8 cellular contexts compared by ENCODE assay signal in the genomic region with DNA sequence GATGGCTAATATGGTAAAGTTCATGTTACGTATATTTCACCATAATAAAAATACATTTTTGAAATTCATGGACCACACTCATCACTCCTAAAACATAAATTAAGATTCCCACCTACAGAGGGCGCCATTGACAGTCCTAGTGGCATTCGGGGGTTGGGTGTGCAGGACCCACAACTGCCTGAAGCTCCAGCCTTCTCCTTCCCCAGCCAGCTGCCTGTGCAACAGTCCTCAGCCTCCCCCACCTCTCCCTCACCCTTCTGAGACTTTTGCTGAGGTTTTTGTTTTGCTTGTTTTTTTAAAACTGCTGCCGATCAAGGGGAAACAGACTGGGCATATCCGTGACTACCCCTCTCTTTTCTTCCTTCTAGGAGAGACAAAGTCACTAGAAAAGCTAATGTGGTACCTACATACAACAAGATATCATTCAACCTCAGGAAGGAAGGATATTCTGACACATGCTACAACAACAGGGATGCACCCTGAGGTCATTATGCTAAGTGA. TPM values are rescaled to one million over a fixed set of nuclear protein-coding genes. Genes with fewer than 3 reads are reported as not detected.
DNase-seq lines count a peak whose midpoint lies in the region; ATAC-seq and TF ChIP-seq lines count a peak whose summit lies in the region.

No MANE protein-coding gene starts in this region.

- H3K79me2 ChIP-seq in GM23248 (ENCODE audit: insufficient read depth), result no peaks in the 10 kb centered on the region

- H3K27ac Mint-ChIP-seq in activated CD4-positive, alpha-beta memory T cell treated with anti-CD3 and anti-CD28 coated beads for 36 hours, result no peak overlapping the region
- H3K27ac Mint-ChIP-seq in effector memory CD8-positive, alpha-beta T cell, result peak overlapping the region; percentile 38

- no peaks in the 10 kb centered on the region for H3K36me3 ChIP-seq in GM23248 (ENCODE audit: low read depth)

- peak; percentile 55 for ATAC-seq in effector memory CD8-positive, alpha-beta T cell (replicated peaks)
- no peak for ATAC-seq in GM21529 (IDR thresholded peaks at IDR 0.05; ENCODE audit: unreplicated experiment)

- no peak for DNase-seq in AG04449 (ENCODE audit: low read depth, low spot score)
- DNase-seq in GM23248, result peak; percentile 78
- peak; percentile 58 for DNase-seq in NCI-H526 treated with DMSO at 0.1 percent for 48 hours (lab: John Stamatoyannopoulos, UW)
- DNase-seq in activated CD4-positive, alpha-beta memory T cell treated with anti-CD3 and anti-CD28 coated beads for 36 hours, result peak; percentile 66
- peak; percentile 68 to 75 (median 70) for DNase-seq in effector memory CD8-positive, alpha-beta T cell
- peak; percentile 82 for DNase-seq in midbrain (lab: John Stamatoyannopoulos, UW)
- DNase-seq in substantia nigra (lab: John Stamatoyannopoulos, UW), result peak in 34 of 49 donors; percentile 7 to 69 (median 34)

- H3K9me3 Mint-ChIP-seq in activated CD4-positive, alpha-beta memory T cell treated with anti-CD3 and anti-CD28 coated beads for 36 hours, result no peaks in the 10 kb centered on the region
- H3K9me3 Mint-ChIP-seq in effector memory CD8-positive, alpha-beta T cell, result peaks cover 0 to 4% of the 10 kb centered on the region in 2 donors

- H3K9me2 ChIP-seq in GM23248 (ENCODE audit: insufficient read depth), result no peaks in the 10 kb centered on the region

- H3K4me2 ChIP-seq in GM23248 (ENCODE audit: unreplicated experiment), result no peak overlapping the region

- no peak overlapping the region for H3K9ac ChIP-seq in GM23248

- WGBS in GM23248 (ENCODE audit: low coverage in 1 of 2, low lambda C conversion rate in 2 of 2, missing lambda C conversion rate in 2 of 2), 2 experiments, result 2 to 6% methylated on average over 5 of the region's 5 CpGs

- H3K9me3 ChIP-seq in GM23248 (ENCODE audit: low read depth), result no peaks in the 10 kb centered on the region

- H3K4me3 ChIP-seq in AG04449 (ENCODE audit: low read depth, low read length), result no peak overlapping the region; the same call in 1 of the 2 replicates
- H3K4me3 ChIP-seq in GM23248, result no peak overlapping the region

- peak; percentile 57 for TF ChIP-seq CTCF in AG04449 (IDR thresholded peaks at IDR 0.05; ENCODE audit: insufficient read depth, low read length, missing control alignments)

- no peaks in the 10 kb centered on the region for H3K36me3 Mint-ChIP-seq in activated CD4-positive, alpha-beta memory T cell treated with anti-CD3 and anti-CD28 coated beads for 36 hours
- H3K36me3 Mint-ChIP-seq in effector memory CD8-positive, alpha-beta T cell (ENCODE audit: insufficient read depth), result no peaks in the 10 kb centered on the region

- no peak overlapping the region for H3K4me3 Mint-ChIP-seq in activated CD4-positive, alpha-beta memory T cell treated with anti-CD3 and anti-CD28 coated beads for 36 hours
- H3K4me3 Mint-ChIP-seq in effector memory CD8-positive, alpha-beta T cell, result no peak overlapping the region

- H3K27me3 Mint-ChIP-seq in activated CD4-positive, alpha-beta memory T cell treated with anti-CD3 and anti-CD28 coated beads for 36 hours, result no peaks in the 10 kb centered on the region
- peaks cover 4 to 15% of the 10 kb centered on the region in 2 donors for H3K27me3 Mint-ChIP-seq in effector memory CD8-positive, alpha-beta T cell

- CTCF ChIA-PET in AG04449 (lab: Yijun Ruan, JAX), result interaction anchor here (0.6 to 18.1 kb wide), 22 partner anchors 8 to 205 kb away, joined by 3 to 218 read pairs (median 4); a partner anchor contains a TSS
- CTCF ChIA-PET in activated CD4-positive, alpha-beta memory T cell treated with anti-CD3 and anti-CD28 coated beads for 36 hours (lab: Charles Lee), result interaction anchor here (0.6 to 4.5 kb wide), 19 partner anchors 8 to 423 kb away, joined by 3 to 110 read pairs (median 6); a partner anchor contains a TSS

- H3K4me1 ChIP-seq in GM23248 (ENCODE audit: insufficient read depth), result no peaks in the 10 kb centered on the region

- no peaks in the 10 kb centered on the region for H3K27me3 ChIP-seq in GM23248 (replicated peaks; ENCODE audit: insufficient read depth)

- POLR2A ChIA-PET in AG04449 (lab: Yijun Ruan, JAX), result no interaction called here
- POLR2A ChIA-PET in activated CD4-positive, alpha-beta memory T cell treated with anti-CD3 and anti-CD28 coated beads for 36 hours (lab: Charles Lee), result interaction anchor here (0.6 kb wide), 1 partner anchor 1302 kb away, joined by 4 read pairs; no protein-coding TSS in a partner anchor

- H3K27ac ChIP-seq in GM23248 (no peak overlapping the region), substantia nigra (ENCODE audit: low read depth, low read length, poor library complexity, severe bottlenecking) (no peak overlapping the region)

- H3K4me1 Mint-ChIP-seq in activated CD4-positive, alpha-beta memory T cell treated with anti-CD3 and anti-CD28 coated beads for 36 hours (ENCODE audit: low read depth), result peaks cover 6% of the 10 kb centered on the region
- H3K4me1 Mint-ChIP-seq in effector memory CD8-positive, alpha-beta T cell (ENCODE audit: low read depth in 2 of 2), result peaks cover 15 to 18% of the 10 kb centered on the region in 2 donors

- no peaks in the 10 kb centered on the region for H3F3A ChIP-seq in GM23248 (ENCODE audit: insufficient read depth)

- in situ Hi-C loops in GM23248 (cut with MboI), result loop anchor here (10.0 kb wide), 1 partner anchor 172 kb away; no protein-coding TSS in a partner anchor

- no peaks in the 10 kb centered on the region for H4K20me1 ChIP-seq in GM23248 (ENCODE audit: insufficient read depth)

- intact Hi-C loops in activated CD4-positive, alpha-beta memory T cell treated with anti-CD3 and anti-CD28 coated beads for 36 hours (cut with micrococcal nuclease), result loop anchor here (1.0 kb wide), 3 partner anchors 8 to 198 kb away; no protein-coding TSS in a partner anchor

- peak overlapping the region; percentile 51 for H2AFZ ChIP-seq in GM23248

RNA-seq across cellular contexts. Expression of a gene that starts 9.3 kb away (rescaled TPM):
- total RNA-seq in GM23248 (2014; rRNA removed; shearing (Covaris generic)), result 0.89 and 2.2 TPM in 2 replicates
- polyA plus RNA-seq in GM23248 (2016; fragmentation: Nextera tagmentation; extraction: Ambion mirVana), result 1.3 and 1.9 TPM in 2 replicates
- 1 to 10 TPM; 9.3 to 9.6 TPM for total RNA-seq in activated CD4-positive, alpha-beta memory T cell treated with anti-CD3 and anti-CD28 coated beads for 36 hours

RNA-seq across cellular contexts. Expression of a gene that starts 10.4 kb away (rescaled TPM):
- 15.7 and 20.4 TPM in 2 replicates for total RNA-seq in GM23248 (2014; rRNA removed; shearing (Covaris generic))
- 4.6 and 4.9 TPM in 2 replicates for polyA plus RNA-seq in GM23248 (2016; fragmentation: Nextera tagmentation; extraction: Ambion mirVana)
- 10 to 100 TPM; 21.5 to 23.4 TPM for total RNA-seq in activated CD4-positive, alpha-beta memory T cell treated with anti-CD3 and anti-CD28 coated beads for 36 hours
